10 cellular contexts compared by ENCODE assay signal in the genomic region with DNA sequence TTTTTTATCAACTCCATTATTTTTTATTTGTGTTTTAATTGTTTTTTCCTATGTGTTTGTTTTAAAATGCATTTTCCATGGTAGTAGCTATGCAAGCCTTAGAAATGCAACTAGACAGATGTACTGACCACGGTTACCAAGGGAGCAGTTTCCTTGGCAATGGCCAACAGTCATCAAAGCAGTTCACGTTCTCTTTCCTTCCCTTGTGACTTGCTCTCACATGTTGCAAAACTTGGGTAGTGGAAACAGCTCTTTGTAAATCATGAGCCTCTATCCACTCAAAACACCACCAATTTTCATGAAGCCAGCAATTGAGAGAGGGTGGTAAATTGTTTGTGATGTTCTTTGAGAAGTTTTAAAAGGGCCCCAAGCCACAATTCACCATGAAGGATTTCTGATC.
DNase-seq lines count a peak whose midpoint lies in the region; ATAC-seq and TF ChIP-seq lines count a peak whose summit lies in the region.
"Had no signal": no experiment of that assay in that cellular context is flagged by ENCODE, and none has a peak within 500 bp of the region (broad histone marks: within the 10 kb centered on the region; RNA-seq: fewer than 3 reads in every experiment).

No MANE protein-coding gene starts in this region.

- no peak for TF ChIP-seq CTCF in chondrocyte (IDR thresholded peaks at IDR 0.05)

- peak overlapping the region; percentile 68 for H3K27ac Mint-ChIP-seq in chondrocyte (ENCODE audit: unreplicated experiment)

- ATAC-seq in HG03097 (IDR thresholded peaks at IDR 0.05; ENCODE audit: low FRiP score, unreplicated experiment): no peak
- ATAC-seq in GM18505 (IDR thresholded peaks at IDR 0.05; ENCODE audit: unreplicated experiment): no peak
- no peak for ATAC-seq in GM21367 (IDR thresholded peaks at IDR 0.05; ENCODE audit: unreplicated experiment)

- H3K9me3 Mint-ChIP-seq in chondrocyte (ENCODE audit: low read depth): peaks cover 12% of the 10 kb centered on the region

- TF ChIP-seq POLR2A in GM18505 (IDR thresholded peaks at IDR 0.05; ENCODE audit: borderline replicate concordance, extremely low read depth, insufficient read depth, insufficient read length): no peak

- no peak overlapping the region for H3K4me3 Mint-ChIP-seq in chondrocyte (ENCODE audit: unreplicated experiment)

- peaks cover 30% of the 10 kb centered on the region for H3K4me1 Mint-ChIP-seq in chondrocyte (ENCODE audit: low read depth)

- DNase-seq in AG08396 (ENCODE audit: low spot score) (peak; percentile 24), HT1080 (ENCODE audit: low read depth) (peak; percentile 50), chondrocyte (ENCODE audit: low spot score) (no peak), left kidney (ENCODE audit: low read depth, low spot score) (peak; percentile 54), SK-N-DZ (ENCODE audit: low spot score) (no peak)
- DNase-seq: activated CD4-positive, alpha-beta T cell treated with anti-CD3 and anti-CD28 coated beads for 4 hours; Peyer's patch had no signal

- H3K36me3 Mint-ChIP-seq in chondrocyte (ENCODE audit: low read depth): no peaks in the 10 kb centered on the region

- no peaks in the 10 kb centered on the region for H3K27me3 Mint-ChIP-seq in chondrocyte (ENCODE audit: low read depth)

Comparison
In these comparisons a context has a peak if more than half of its experiments do, and no peak if none do; other contexts are left out.
1. DNase-seq: peak in AG08396 (single experiment), HT1080 (single experiment) and left kidney (single experiment); none in chondrocyte (single experiment) and SK-N-DZ (single experiment).